Comparison of ENCODE assay signal across 9 cellular contexts in genomic region chr12:54360717-54361456, GRCh38. TPM values are rescaled to one million over a fixed set of nuclear protein-coding genes. Genes with fewer than 3 reads are reported as not detected.
DNase-seq lines count a peak whose midpoint lies in the region; ATAC-seq and TF ChIP-seq lines count a peak whose summit lies in the region.
"Had no signal": no experiment of that assay in that cellular context is flagged by ENCODE, and none has a peak within 500 bp of the region (broad histone marks: within the 10 kb centered on the region; RNA-seq: fewer than 3 reads in every experiment).

No MANE protein-coding gene starts in this region.

- peaks cover 18% of the 10 kb centered on the region for H3K27me3 Mint-ChIP-seq in endodermal cell (ENCODE audit: insufficient read depth)

- no peaks in the 10 kb centered on the region for H4K20me1 ChIP-seq in GM23248 (ENCODE audit: insufficient read depth)

- in situ Hi-C loops in ACHN (cut with HindIII; ENCODE audit: low pct_ligation_motif_present, low pct_unique_long_range_greater_than_20kb, low sequenced_read_pairs): no loop called here
- in situ Hi-C loops in GM23248 (cut with MboI): no loop called here

- TF ChIP-seq CTCF in endodermal cell (conservative IDR thresholded peaks at IDR 0.05) (peak; percentile 98), thoracic aorta (IDR thresholded peaks at IDR 0.05) (peak; percentile 66)

- no peak overlapping the region for H2AFZ ChIP-seq in GM23248

- H3K27ac ChIP-seq in GM23248: peak overlapping the region; percentile 91
- H3K27ac ChIP-seq in endodermal cell (ENCODE audit: low read depth, low read length): peak overlapping the region; percentile 59
- peak overlapping the region; percentile 78 for H3K27ac ChIP-seq in muscle layer of colon (ENCODE audit: low read depth, low read length)
- H3K27ac ChIP-seq in thoracic aorta: no peak overlapping the region

- H3K4me3 ChIP-seq in GM23248 (no peak overlapping the region), endodermal cell (ENCODE audit: low read length) (no peak overlapping the region), muscle layer of colon (ENCODE audit: low read depth in 1 of 2, low read length in 2 of 2) (no peak overlapping the region), thoracic aorta (no peak overlapping the region)

- ATAC-seq in thoracic aorta (ENCODE audit: insufficient number of reproducible peaks, low FRiP score, low read depth) (no peak), GM21737 (IDR thresholded peaks at IDR 0.05; ENCODE audit: unreplicated experiment) (no peak)

- no peaks in the 10 kb centered on the region for H3K36me3 Mint-ChIP-seq in endodermal cell (ENCODE audit: low read depth)
- H3K36me3 Mint-ChIP-seq: memory B cell had no signal

- no peaks in the 10 kb centered on the region for H3K27me3 ChIP-seq in GM23248 (replicated peaks; ENCODE audit: insufficient read depth)
- H3K27me3 ChIP-seq in endodermal cell (ENCODE audit: control insufficient read depth, insufficient read depth, low read length, poor library complexity, severe bottlenecking): no peaks in the 10 kb centered on the region
- no peaks in the 10 kb centered on the region for H3K27me3 ChIP-seq in muscle layer of colon (ENCODE audit: control insufficient read depth in 1 of 2, insufficient read depth in 2 of 2, low read length in 2 of 2)
- no peaks in the 10 kb centered on the region for H3K27me3 ChIP-seq in thoracic aorta (replicated peaks; ENCODE audit: insufficient read depth)

- H3K9ac ChIP-seq in GM23248 (no peak overlapping the region; the same call in 1 of the 2 replicates), endodermal cell (ENCODE audit: extremely low read depth, low read length, poor library complexity, severe bottlenecking) (no peak overlapping the region), muscle layer of colon (ENCODE audit: low read length) (peak overlapping the region; percentile 37)

- H3K4me3 Mint-ChIP-seq in endodermal cell: no peak overlapping the region
- H3K4me3 Mint-ChIP-seq: memory B cell had no signal

- DNase-seq in ACHN: peak; percentile 91
- peak; percentile 79 for DNase-seq in GM23248
- DNase-seq in NCI-H2227 treated with DMSO at 0.1 percent for 48 hours (lab: John Stamatoyannopoulos, UW): peak; percentile 50
- DNase-seq in activated CD4-positive, alpha-beta T cell treated with anti-CD3 and anti-CD28 coated beads, Interleukin-2, amount 50 U/mL, for 48 hours: peak; percentile 74 to 81
- DNase-seq in endodermal cell: peak; percentile 99
- no peak for DNase-seq in thoracic aorta (ENCODE audit: low spot score)

- H3K27ac Mint-ChIP-seq in endodermal cell: peak overlapping the region; percentile 67
- H3K27ac Mint-ChIP-seq: memory B cell had no signal

- H3K9me2 ChIP-seq in GM23248 (ENCODE audit: insufficient read depth): no peaks in the 10 kb centered on the region

- no peaks in the 10 kb centered on the region for H3K9me3 Mint-ChIP-seq in endodermal cell
- H3K9me3 Mint-ChIP-seq: memory B cell had no signal

- H3K4me1 Mint-ChIP-seq in endodermal cell: peaks cover 6% of the 10 kb centered on the region

- peaks cover 11% of the 10 kb centered on the region for H3F3A ChIP-seq in GM23248 (ENCODE audit: insufficient read depth)

- H3K4me2 ChIP-seq in GM23248 (ENCODE audit: unreplicated experiment): no peak overlapping the region

- H3K4me1 ChIP-seq in GM23248 (ENCODE audit: insufficient read depth) (peaks cover 20% of the 10 kb centered on the region), endodermal cell (ENCODE audit: control insufficient read depth, insufficient read depth, low read length) (peaks cover 18% of the 10 kb centered on the region), muscle layer of colon (ENCODE audit: insufficient read depth, low read length) (peaks cover 44% of the 10 kb centered on the region), thoracic aorta (ENCODE audit: control insufficient read depth in 1 of 2, low read depth in 2 of 2) (peaks cover 0 to 8% of the 10 kb centered on the region in 2 donors)

- H3K79me2 ChIP-seq in GM23248 (ENCODE audit: insufficient read depth): no peaks in the 10 kb centered on the region

- H3K36me3 ChIP-seq in GM23248 (ENCODE audit: low read depth) (no peaks in the 10 kb centered on the region), endodermal cell (ENCODE audit: control insufficient read depth, insufficient read depth, low read length) (no peaks in the 10 kb centered on the region), muscle layer of colon (ENCODE audit: insufficient read depth, low read length) (no peaks in the 10 kb centered on the region), thoracic aorta (no peaks in the 10 kb centered on the region)

- H3K9me3 ChIP-seq in GM23248 (ENCODE audit: low read depth) (no peaks in the 10 kb centered on the region), endodermal cell (ENCODE audit: control insufficient read depth, low read length) (no peaks in the 10 kb centered on the region), muscle layer of colon (ENCODE audit: low read length) (no peaks in the 10 kb centered on the region), thoracic aorta (no peaks in the 10 kb centered on the region)

- WGBS in GM23248 (ENCODE audit: low coverage in 1 of 2, low lambda C conversion rate in 2 of 2, missing lambda C conversion rate in 2 of 2), 2 experiments: 71 to 73% methylated on average over 16 of the region's 16 CpGs
- WGBS in endodermal cell (ENCODE audit: insufficient coverage in 1 of 2, insufficient read length in 1 of 2), 2 experiments: 54 to 73% methylated on average over 6 to 13 of the region's 16 CpGs

RNA-seq across cellular contexts. Expression of gene GPR84, which starts 3.4 kb away (rescaled TPM):
- total RNA-seq in GM23248 (2014; rRNA removed; shearing (Covaris generic)): not detected in 2 replicates
- not detected in 2 replicates for polyA plus RNA-seq in GM23248 (2016; fragmentation: Nextera tagmentation; extraction: Ambion mirVana)
- total RNA-seq in endodermal cell: not detected
- 0.11 TPM for polyA plus RNA-seq in endodermal cell (2013, experiment 1 of 2)
- polyA plus RNA-seq in endodermal cell (2013, experiment 2 of 2): not detected
- total RNA-seq in thoracic aorta: 1 to 10 TPM in 1 of 2 donors, under 1 TPM in 1; 0.95 to 2.3 TPM

RNA-seq across cellular contexts. Expression of gene ZNF385A, which starts 23.6 kb away (rescaled TPM):
- 1.6 and 1.8 TPM in 2 replicates for total RNA-seq in GM23248 (2014; rRNA removed; shearing (Covaris generic))
- polyA plus RNA-seq in GM23248 (2016; fragmentation: Nextera tagmentation; extraction: Ambion mirVana): 2.9 and 3.1 TPM in 2 replicates
- total RNA-seq in endodermal cell: 10 to 100 TPM; 10.5 to 16.3 TPM
- polyA plus RNA-seq in endodermal cell (2013, experiment 1 of 2): 39.3 TPM
- polyA plus RNA-seq in endodermal cell (2013, experiment 2 of 2): 35.5 TPM
- 10 to 100 TPM in 1 of 2 donors, 1 to 10 TPM in 1; 7.4 to 19.0 TPM for total RNA-seq in thoracic aorta

RNA-seq across cellular contexts. Expression of gene COPZ1, which starts 36.0 kb away (rescaled TPM):
- total RNA-seq in GM23248 (2014; rRNA removed; shearing (Covaris generic)): 149 and 204 TPM in 2 replicates
- 170 and 183 TPM in 2 replicates for polyA plus RNA-seq in GM23248 (2016; fragmentation: Nextera tagmentation; extraction: Ambion mirVana)
- total RNA-seq in endodermal cell (100 to 1,000 TPM; 153 to 183 TPM), thoracic aorta (10 to 100 TPM; 38.7 to 59.4 TPM)
- polyA plus RNA-seq in endodermal cell (2013, experiment 1 of 2): 138 TPM
- polyA plus RNA-seq in endodermal cell (2013, experiment 2 of 2): 134 TPM

RNA-seq across cellular contexts. Expression of gene ITGA5, which starts 58.2 kb away (rescaled TPM):
- 496 and 541 TPM in 2 replicates for total RNA-seq in GM23248 (2014; rRNA removed; shearing (Covaris generic))
- polyA plus RNA-seq in GM23248 (2016; fragmentation: Nextera tagmentation; extraction: Ambion mirVana): 402 and 416 TPM in 2 replicates
- 100 to 1,000 TPM; 189 to 243 TPM for total RNA-seq in endodermal cell
- 71.1 TPM for polyA plus RNA-seq in endodermal cell (2013, experiment 1 of 2)
- polyA plus RNA-seq in endodermal cell (2013, experiment 2 of 2): 77.0 TPM
- 100 to 1,000 TPM; 752 to 847 TPM for total RNA-seq in thoracic aorta

Comparison
In these comparisons a context has a peak if more than half of its experiments do, and no peak if none do; other contexts are left out.
1. H3K27ac ChIP-seq: peak in GM23248 (single experiment), endodermal cell (single experiment) and muscle layer of colon (single experiment); none in thoracic aorta (0 of 2).